ENCODE assay signal across 13 cellular contexts in the genomic region with DNA sequence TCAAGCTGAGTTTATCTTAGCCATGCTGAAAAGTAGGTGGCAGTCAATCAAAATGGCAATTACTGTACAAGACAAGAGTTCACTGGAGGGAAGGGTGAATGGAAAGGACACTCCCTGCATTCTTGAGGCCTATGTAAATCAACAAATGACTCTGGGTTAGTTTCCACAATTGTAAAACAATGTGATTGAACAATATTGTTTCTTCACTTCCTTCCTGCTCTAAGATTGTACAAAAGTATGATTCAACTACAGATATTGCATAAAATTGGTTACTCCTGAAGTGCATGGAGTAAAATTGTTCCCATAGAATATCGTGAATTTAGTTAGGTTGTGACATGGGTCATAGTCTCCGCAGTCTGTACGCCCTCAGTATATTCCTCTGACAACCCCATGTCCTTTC.
DNase-seq lines count a peak whose midpoint lies in the region; ATAC-seq and TF ChIP-seq lines count a peak whose summit lies in the region.
"Had no signal": no experiment of that assay in that cellular context is flagged by ENCODE, and none has a peak within 500 bp of the region (broad histone marks: within the 10 kb centered on the region; RNA-seq: fewer than 3 reads in every experiment).

No MANE protein-coding gene starts in this region.

- no peaks in the 10 kb centered on the region for H3K27me3 ChIP-seq in neutrophil
- H3K27me3 ChIP-seq: suprapubic skin had no signal

- peaks cover 82 to 84% of the 10 kb centered on the region in 2 experiments for H3K4me1 ChIP-seq in neutrophil (ENCODE audit: control insufficient read depth in 1 of 2, insufficient read depth in 1 of 2, low read depth in 1 of 2, low read length in 1 of 2)

- no peaks in the 10 kb centered on the region for H3K36me3 ChIP-seq in neutrophil
- H3K36me3 ChIP-seq: suprapubic skin had no signal

- H3K27me3 Mint-ChIP-seq in activated T-cell treated with anti-CD3 and anti-CD28 coated beads, Interleukin-2, amount 50 U/mL, for 4 hours (ENCODE audit: low read depth) = no peaks in the 10 kb centered on the region

- ATAC-seq in activated T-cell treated with anti-CD3 and anti-CD28 coated beads, Interleukin-2, amount 50 U/mL, for 4 hours = no peak
- no peak for ATAC-seq in HG03378 (IDR thresholded peaks at IDR 0.05; ENCODE audit: unreplicated experiment)

- H3K27ac ChIP-seq in neutrophil = peak overlapping the region; percentile 81
- H3K27ac ChIP-seq: suprapubic skin had no signal

- no peaks in the 10 kb centered on the region for H3K9me3 ChIP-seq in neutrophil
- H3K9me3 ChIP-seq: suprapubic skin had no signal

- H3K4me1 Mint-ChIP-seq in activated T-cell treated with anti-CD3 and anti-CD28 coated beads, Interleukin-2, amount 50 U/mL, for 4 hours (ENCODE audit: low read depth) = peaks cover 44% of the 10 kb centered on the region

- in situ Hi-C loops in KBM-7 (cut with MboI; ENCODE audit: low pct_unique_long_range_greater_than_20kb, low sequenced_read_pairs) = no loop called here

- no peak overlapping the region for H3K4me3 Mint-ChIP-seq in activated T-cell treated with anti-CD3 and anti-CD28 coated beads, Interleukin-2, amount 50 U/mL, for 4 hours

- H3K36me3 Mint-ChIP-seq in activated T-cell treated with anti-CD3 and anti-CD28 coated beads, Interleukin-2, amount 50 U/mL, for 4 hours (ENCODE audit: insufficient read depth) = peaks cover 11% of the 10 kb centered on the region

- no peak overlapping the region for H3K4me3 ChIP-seq in epithelial cell of proximal tubule (ENCODE audit: low read depth, low read length)
- H3K4me3 ChIP-seq in neutrophil (ENCODE audit: low read depth in 1 of 2, low read length in 1 of 2) = peak overlapping the region in 1 of 2 experiments; percentile 34
- H3K4me3 ChIP-seq: suprapubic skin had no signal

- H3K9me3 Mint-ChIP-seq in activated T-cell treated with anti-CD3 and anti-CD28 coated beads, Interleukin-2, amount 50 U/mL, for 4 hours = peaks cover 2% of the 10 kb centered on the region

- peak; percentile 76 for DNase-seq in CD1c-positive myeloid dendritic cell (ENCODE audit: extremely low spot score)
- peak; percentile 78 for DNase-seq in MV-4-11 (lab: John Stamatoyannopoulos, UW)
- peak; percentile 30 for DNase-seq in epithelial cell of proximal tubule (ENCODE audit: low read depth)
- DNase-seq in activated T-cell treated with anti-CD3 and anti-CD28 coated beads, Interleukin-2, amount 50 U/mL, for 4 hours = no peak
- no peak for DNase-seq in dedifferentiated amniotic fluid mesenchymal stem cell (ENCODE audit: extremely low spot score)
- no peak for DNase-seq in KBM-7
- DNase-seq: activated CD8-positive, alpha-beta memory T cell treated with anti-CD3 and anti-CD28 coated beads for 24 hours; DMS79 treated with DMSO at 0.1 percent for 48 hours; NCI-H1092; RPMI8226 had no signal

- TF ChIP-seq CTCF in epithelial cell of proximal tubule (conservative IDR thresholded peaks at IDR 0.05; ENCODE audit: low read depth, low read length) (no peak), neutrophil (IDR thresholded peaks at IDR 0.05) (no peak)

Comparison
In these comparisons a context has a peak if more than half of its experiments do, and no peak if none do; other contexts are left out.
1. DNase-seq: peak in CD1c-positive myeloid dendritic cell (single experiment), MV-4-11 (single experiment) and epithelial cell of proximal tubule (single experiment); none in activated T-cell treated with anti-CD3 and anti-CD28 coated beads, Interleukin-2, amount 50 U/mL, for 4 hours (single experiment), dedifferentiated amniotic fluid mesenchymal stem cell (single experiment) and KBM-7 (single experiment).